ENCODE assay signal across 8 cellular contexts in genomic region chr2:202035089-202035940, GRCh38. TPM values are rescaled to one million over a fixed set of nuclear protein-coding genes. Genes with fewer than 3 reads are reported as not detected.
A peak's percentile ranks its signal among the peaks of the same experiment; 100 is the strongest.
DNase-seq lines count a peak whose midpoint lies in the region; TF ChIP-seq lines count a peak whose summit lies in the region.

No MANE protein-coding gene starts in this region.

- peaks cover 41% of the 10 kb centered on the region for H4K20me1 ChIP-seq in osteoblast (ENCODE audit: insufficient read depth, low read length)

- H3K9me3 ChIP-seq in osteoblast (ENCODE audit: low read depth, low read length): no peaks in the 10 kb centered on the region

- no peaks in the 10 kb centered on the region for H3K27me3 ChIP-seq in osteoblast (ENCODE audit: insufficient read depth, low read length)

- H3K27ac ChIP-seq in osteoblast (ENCODE audit: low read depth, low read length): peak overlapping the region; percentile 72

- H2AFZ ChIP-seq in osteoblast (ENCODE audit: low read length): no peak overlapping the region

- peaks cover 53% of the 10 kb centered on the region for H3K79me2 ChIP-seq in osteoblast (ENCODE audit: insufficient read depth, low read length)

- H3K4me3 ChIP-seq in foreskin fibroblast (ENCODE audit: low read depth in 1 of 2, low read length in 2 of 2) (peak overlapping the region; percentile 72 to 85), osteoblast (ENCODE audit: insufficient read depth, low read length) (peak overlapping the region; percentile 82)

- peak; percentile 76 for DNase-seq in DMS 273 (lab: John Stamatoyannopoulos, UW; ENCODE audit: unreplicated experiment)
- no peak for DNase-seq in DMS 273 treated with DMSO at 0.1 percent for 48 hours (lab: John Stamatoyannopoulos, UW)
- peak; percentile 61 for DNase-seq in activated CD8-positive, alpha-beta memory T cell treated with anti-CD3 and anti-CD28 coated beads for 24 hours
- DNase-seq in foreskin fibroblast: peak; percentile 66 to 84
- peak; percentile 90 for DNase-seq in osteoblast (ENCODE audit: insufficient read length, low spot score, missing footprints)
- no peak for DNase-seq in NCI-H2029 (lab: John Stamatoyannopoulos, UW)
- no peak for DNase-seq in putamen (ENCODE audit: low spot score)
- DNase-seq in HuH-7 (ENCODE audit: low spot score): no peak

- peak overlapping the region; percentile 97 for H3K4me2 ChIP-seq in osteoblast (ENCODE audit: insufficient read depth, low read length)

- H3K36me3 ChIP-seq in osteoblast (ENCODE audit: insufficient read depth, low read length): peaks cover 23% of the 10 kb centered on the region

- H3K4me1 ChIP-seq in osteoblast (ENCODE audit: insufficient read depth, low read length): peaks cover 61% of the 10 kb centered on the region

- peak; percentile 58 for TF ChIP-seq CTCF in foreskin fibroblast (IDR thresholded peaks at IDR 0.05; ENCODE audit: low read depth, low read length)
- TF ChIP-seq CTCF in osteoblast (IDR thresholded peaks at IDR 0.05; ENCODE audit: extremely low read depth, low read depth, low read length): peak; percentile 60

RNA-seq across cellular contexts. Expression of gene FZD7, which starts 1.7 kb away (rescaled TPM):
- total RNA-seq in osteoblast: 64.8 and 73.8 TPM in 2 replicates

RNA-seq across cellular contexts. Expression of gene KIAA2012, which starts 37.7 kb away (rescaled TPM):
- under 0.01 TPM in 1 of 2 replicates, not detected in the other for total RNA-seq in osteoblast

Comparison
In these comparisons a context has a peak if more than half of its experiments do, and no peak if none do; other contexts are left out.
1. DNase-seq: peak in DMS 273 (single experiment), activated CD8-positive, alpha-beta memory T cell treated with anti-CD3 and anti-CD28 coated beads for 24 hours (single experiment), foreskin fibroblast (2 of 2) and osteoblast (single experiment); none in DMS 273 treated with DMSO at 0.1 percent for 48 hours (single experiment), NCI-H2029 (single experiment), putamen (single experiment) and HuH-7 (single experiment).